10 cellular contexts compared by ENCODE assay signal in genomic region chr16:69482410-69482951, GRCh38. TPM values are rescaled to one million over a fixed set of nuclear protein-coding genes. Genes with fewer than 3 reads are reported as not detected.
A peak's percentile ranks its signal among the peaks of the same experiment; 100 is the strongest.
DNase-seq lines count a peak whose midpoint lies in the region; ATAC-seq and TF ChIP-seq lines count a peak whose summit lies in the region.
"Had no signal": no experiment of that assay in that cellular context is flagged by ENCODE, and none has a peak within 500 bp of the region (broad histone marks: within the 10 kb centered on the region; RNA-seq: fewer than 3 reads in every experiment).

No MANE protein-coding gene starts in this region.

- no peaks in the 10 kb centered on the region for H3K9me3 ChIP-seq in prostate gland

- no peaks in the 10 kb centered on the region for H3K27me3 ChIP-seq in prostate gland (replicated peaks; ENCODE audit: insufficient read depth)

- TF ChIP-seq POLR2A in prostate gland (IDR thresholded peaks at IDR 0.05): no peak

- H3K36me3 ChIP-seq in prostate gland: no peaks in the 10 kb centered on the region

- peak overlapping the region; percentile 74 to 75 for H3K27ac ChIP-seq in prostate gland
- H3K27ac ChIP-seq: KMS-11 had no signal

- peak; percentile 37 for DNase-seq in COLO829 (ENCODE audit: low spot score)
- peak; percentile 66 for DNase-seq in NCI-H748 (lab: John Stamatoyannopoulos, UW; ENCODE audit: unreplicated experiment)
- peak; percentile 97 for DNase-seq in fibroblast of gingiva (ENCODE audit: low read depth)
- DNase-seq in prostate gland (ENCODE audit: low spot score): peak; percentile 21
- DNase-seq in SW480 (ENCODE audit: low spot score): no peak
- no peak for DNase-seq in stimulated activated CD4-positive, alpha-beta T cell treated with anti-CD3 and anti-CD28 coated beads, Interleukin-4, amount 100 ng/mL, for 1 hour
- DNase-seq: stimulated activated CD4-positive, alpha-beta T cell treated with anti-CD3 and anti-CD28 coated beads, Interleukin-4, amount 100 ng/mL, for 24 hours had no signal

- TF ChIP-seq CTCF in prostate gland (IDR thresholded peaks at IDR 0.05): no peak

- intact Hi-C loops in prostate gland (cut with DNase I): loop anchor here (5.0 to 10.0 kb wide), 2 partner anchors 82 to 85 kb away; partner anchors contain the start of gene NFAT5

- 14% methylated on average over 10 of the region's 10 CpGs for WGBS in prostate gland

- no peak for ATAC-seq in HG03432 (IDR thresholded peaks at IDR 0.05; ENCODE audit: unreplicated experiment)
- ATAC-seq in HG02571 (IDR thresholded peaks at IDR 0.05; ENCODE audit: unreplicated experiment): no peak

- peaks cover 8% of the 10 kb centered on the region for H3K4me1 ChIP-seq in prostate gland (replicated peaks)

- H3K4me3 ChIP-seq in prostate gland: no peak overlapping the region

RNA-seq across cellular contexts. Expression of gene CYB5B, which starts 58.1 kb away (rescaled TPM):
- 10 to 100 TPM; 48.8 to 71.3 TPM for total RNA-seq in prostate gland

Comparison
In these comparisons a context has a peak if more than half of its experiments do, and no peak if none do; other contexts are left out.
1. DNase-seq: peak in COLO829 (single experiment), NCI-H748 (single experiment), fibroblast of gingiva (single experiment) and prostate gland (single experiment); none in SW480 (single experiment) and stimulated activated CD4-positive, alpha-beta T cell treated with anti-CD3 and anti-CD28 coated beads, Interleukin-4, amount 100 ng/mL, for 1 hour (single experiment).